26 cellular contexts compared by ENCODE assay signal in genomic region chr3:111820651-111821050, GRCh38.
"Had no signal": no experiment of that assay in that cellular context is flagged by ENCODE, and none has a peak within 500 bp of the region (broad histone marks: within the 10 kb centered on the region; RNA-seq: fewer than 3 reads in every experiment).

No MANE protein-coding gene starts in this region.

- H3K4me3 ChIP-seq: adrenal gland, body of pancreas, colonic mucosa, esophagus squamous epithelium, gastroesophageal sphincter had no signal

- H3K27me3 ChIP-seq: adrenal gland, body of pancreas, colonic mucosa, esophagus squamous epithelium, gastroesophageal sphincter had no signal

- DNase-seq: activated CD4-positive, alpha-beta memory T cell treated with anti-CD3 and anti-CD28 coated beads for 36 hours; activated CD4-positive, alpha-beta T cell treated with anti-CD3 and anti-CD28 coated beads for 36 hours; activated CD4-positive, CD25-positive, alpha-beta regulatory T cell; activated CD4-positive, CD25-positive, alpha-beta regulatory T cell treated with anti-CD3 and anti-CD28 coated beads, Interleukin-2, amount 50 U/mL, for 72 hours; activated CD8-positive, alpha-beta memory T cell treated with anti-CD3 and anti-CD28 coated beads, Interleukin-2, amount 10 ng/mL, durations not matched to agents 7 days and 5 days; activated CD8-positive, alpha-beta memory T cell treated with anti-CD3 and anti-CD28 coated beads, Interleukin-2, amount 50 U/mL, for 4 hours; activated CD8-positive, alpha-beta T cell treated with anti-CD3 and anti-CD28 coated beads, Interleukin-2, amount 10 ng/mL, durations not matched to agents 7 days and 5 days; activated effector memory CD4-positive, alpha-beta T cell treated with anti-CD3 and anti-CD28 coated beads, Interleukin-2, amount 50 U/mL, for 16 hours; activated naive CD4-positive, alpha-beta T cell treated with anti-CD3 and anti-CD28 coated beads for 36 hours; activated naive CD8-positive, alpha-beta T cell treated with anti-CD3 and anti-CD28 coated beads for 36 hours; activated naive CD8-positive, alpha-beta T cell treated with anti-CD3 and anti-CD28 coated beads, Interleukin-2, amount 50 U/mL, for 24 hours; activated T-cell treated with anti-CD3 and anti-CD28 coated beads, Interleukin-2, amount 50 U/mL, for 1 hour; activated T-cell treated with anti-CD3 and anti-CD28 coated beads, Interleukin-2, amount 50 U/mL, for 48 hours; adrenal gland; amygdala; aorta; body of pancreas; central memory CD4-positive, alpha-beta T cell; cerebellar nuclear complex; colonic mucosa; effector CD8-positive, alpha-beta T cell; esophagus squamous epithelium; foreskin melanocyte; T-helper 2 cell had no signal

- ATAC-seq: activated CD4-positive, alpha-beta T cell treated with anti-CD3 and anti-CD28 coated beads for 36 hours; activated CD8-positive, alpha-beta memory T cell treated with anti-CD3 and anti-CD28 coated beads, Interleukin-2, amount 10 ng/mL, durations not matched to agents 7 days and 5 days; activated CD8-positive, alpha-beta T cell treated with anti-CD3 and anti-CD28 coated beads, Interleukin-2, amount 10 ng/mL, durations not matched to agents 7 days and 5 days; body of pancreas; gastroesophageal sphincter had no signal

- H3K4me1 ChIP-seq: adrenal gland, body of pancreas, colonic mucosa, esophagus squamous epithelium, gastroesophageal sphincter had no signal

- H3K36me3 ChIP-seq: adrenal gland, colonic mucosa, esophagus squamous epithelium, gastroesophageal sphincter had no signal

- H3K9me3 ChIP-seq: adrenal gland, body of pancreas, colonic mucosa had no signal

- H3K27ac ChIP-seq: adrenal gland, body of pancreas, colonic mucosa, epithelial cell of prostate, esophagus squamous epithelium, gastroesophageal sphincter had no signal
